In the genomic region with DNA sequence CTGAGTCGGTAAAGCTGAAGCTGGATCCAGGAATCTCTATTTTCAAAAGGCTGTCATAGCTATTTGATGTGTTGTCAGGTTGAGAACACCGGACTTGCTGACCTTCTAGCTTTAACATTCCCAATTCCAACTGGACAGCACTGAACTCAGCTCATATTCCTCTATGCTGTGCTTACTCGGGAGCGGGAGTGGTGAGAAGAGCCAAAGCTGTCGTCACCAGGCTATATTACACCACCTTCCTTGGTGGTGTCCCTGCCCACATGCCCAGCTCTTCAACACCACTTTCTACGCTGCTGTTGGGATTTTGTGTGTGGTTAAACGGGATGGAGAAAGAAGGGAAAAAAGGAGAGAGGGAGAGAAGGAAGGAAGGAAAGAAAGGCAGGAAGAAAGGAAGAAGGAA, we compare ENCODE assay signal across 15 cellular contexts.
"Had no signal": no experiment of that assay in that cellular context is flagged by ENCODE, and none has a peak within 500 bp of the region (broad histone marks: within the 10 kb centered on the region; RNA-seq: fewer than 3 reads in every experiment).

No MANE protein-coding gene starts in this region.

- FAIRE-seq: small intestine had no signal

- H3K4me3 ChIP-seq: coronary artery, lung, tibial artery had no signal

- DNase-seq: activated CD4-positive, alpha-beta T cell treated with anti-CD3 and anti-CD28 coated beads, Interleukin-2, amount 50 U/mL, for 4 hours; activated CD8-positive, alpha-beta memory T cell treated with anti-CD3 and anti-CD28 coated beads, Interleukin-2, amount 10 ng/mL, durations not matched to agents 7 days and 5 days; activated gamma-delta T cell; activated naive CD8-positive, alpha-beta T cell treated with anti-CD3 and anti-CD28 coated beads for 36 hours; activated T-cell treated with anti-CD3 and anti-CD28 coated beads, Interleukin-2, amount 50 U/mL, for 4 hours; anterior cingulate cortex; effector CD8-positive, alpha-beta T cell; hippocampal formation; midbrain; natural killer cell; small intestine; T-helper 2 cell; tibial artery had no signal

- H3K27me3 ChIP-seq: tibial artery had no signal

- H3K36me3 ChIP-seq: tibial artery had no signal

- ATAC-seq: activated CD8-positive, alpha-beta memory T cell treated with anti-CD3 and anti-CD28 coated beads, Interleukin-2, amount 10 ng/mL, durations not matched to agents 7 days and 5 days; activated T-cell treated with anti-CD3 and anti-CD28 coated beads, Interleukin-2, amount 50 U/mL, for 4 hours; natural killer cell had no signal

- H3K9me3 ChIP-seq: tibial artery had no signal

- H3K27ac ChIP-seq: coronary artery, tibial artery had no signal
